In genomic region chr11:78685156-78685555, GRCh38 we compare ENCODE assay signal across 7 cellular contexts.
"Had no signal": no experiment of that assay in that cellular context is flagged by ENCODE, and none has a peak within 500 bp of the region (broad histone marks: within the 10 kb centered on the region; RNA-seq: fewer than 3 reads in every experiment).

No MANE protein-coding gene starts in this region.

- DNase-seq: GM23248, GOT3, HFFc6, IMR-90 had no signal

- ATAC-seq: HCT116 had no signal

- H3K9ac ChIP-seq: GM23248 had no signal

- H3K4me1 ChIP-seq: HAP-1 had no signal

- H3K4me3 Mint-ChIP-seq: HFFc6 had no signal

- H3K27ac Mint-ChIP-seq: HFFc6 had no signal

- H3K9me3 ChIP-seq: HAP-1 had no signal

- H2AFZ ChIP-seq: GM23248 had no signal

- H3K4me3 ChIP-seq: GM23248, HAP-1, K562 had no signal

- H3K9me3 Mint-ChIP-seq: HFFc6 had no signal

- H3K36me3 ChIP-seq: HAP-1 had no signal

- H3K27ac ChIP-seq: GM23248 had no signal
